In genomic region chr1:161539731-161540561, GRCh38 we compare ENCODE assay signal across 8 cellular contexts. TPM values are rescaled to one million over a fixed set of nuclear protein-coding genes. Genes with fewer than 3 reads are reported as not detected.
DNase-seq lines count a peak whose midpoint lies in the region; ATAC-seq, FAIRE-seq and TF ChIP-seq lines count a peak whose summit lies in the region.
"Not testable (repeated sequence)": the region's sequence is repeated elsewhere in the genome, so short reads cannot be mapped to it uniquely, and the experiment has no call there.

No MANE protein-coding gene starts in this region.

- H3K4me1 ChIP-seq in mammary epithelial cell (ENCODE audit: insufficient read depth, low read length): not testable (repeated sequence)

- H3K9me3 ChIP-seq in mammary epithelial cell (replicated peaks; ENCODE audit: insufficient read depth, low read length): not testable (repeated sequence)

- peak overlapping the region; percentile 53 for H3K4me2 ChIP-seq in mammary epithelial cell (ENCODE audit: insufficient read depth, low read depth, low read length)

- POLR2A ChIA-PET in WTC11 (lab: Charles Lee): interaction anchor here (1.0 kb wide), 1 partner anchor 72 kb away, joined by 3 read pairs; no protein-coding TSS in a partner anchor

- peaks cover 13% of the 10 kb centered on the region for H3K4me1 Mint-ChIP-seq in WTC11

- H2AFZ ChIP-seq in mammary epithelial cell (ENCODE audit: low read depth, low read length): peak overlapping the region; percentile 89

- in situ Hi-C loops in mammary epithelial cell (cut with MboI; ENCODE audit: low sequenced_read_pairs in 2 of 2): loop anchor here in 1 of 2 donors (25.0 kb wide), 1 partner anchor 197 kb away; the partner anchor contains the start of gene DUSP12

- peaks cover 20% of the 10 kb centered on the region for H3K36me3 Mint-ChIP-seq in WTC11

- not testable (repeated sequence) for H3K36me3 ChIP-seq in mammary epithelial cell (ENCODE audit: insufficient read depth, low read length)

- not testable (repeated sequence) for TF ChIP-seq CTCF in WTC11 (IDR thresholded peaks at IDR 0.05); mammary epithelial cell (conservative IDR thresholded peaks at IDR 0.05 in 1 of 2, IDR thresholded peaks at IDR 0.05 in 1 of 2; ENCODE audit: extremely low read depth in 1 of 2, insufficient read depth in 1 of 2, low read depth in 1 of 2, low read length in 2 of 2)

- dilution Hi-C loops in mammary epithelial cell (cut with HindIII; ENCODE audit: low sequenced_read_pairs): not testable (repeated sequence)

- H3K4me3 Mint-ChIP-seq in WTC11: peak overlapping the region; percentile 92

- ATAC-seq in GM18519 (IDR thresholded peaks at IDR 0.05; ENCODE audit: low FRiP score, unreplicated experiment): peak; percentile 41
- ATAC-seq in HG03060 (IDR thresholded peaks at IDR 0.05; ENCODE audit: low read depth, unreplicated experiment): peak; percentile 36
- ATAC-seq in WTC11: peak; percentile 90

- peak; percentile 70 for DNase-seq in NCI-H2171 (lab: John Stamatoyannopoulos, UW)
- DNase-seq in WTC11 (ENCODE audit: low spot score): peak; percentile 90
- peak; percentile 89 for DNase-seq in mammary epithelial cell
- DNase-seq in iPS-NIHi7 (ENCODE audit: extremely low spot score): peak; percentile 77

- TSS peak; percentile 100 for BruUV-seq in mammary epithelial cell (replicated peaks; lab: Mats Ljungman, UMichigan)

- H3K79me2 ChIP-seq in mammary epithelial cell (ENCODE audit: insufficient read depth, low read length): not testable (repeated sequence)

- H3K27me3 ChIP-seq in mammary epithelial cell (ENCODE audit: insufficient read depth, low read length): not testable (repeated sequence)

- FAIRE-seq in A204.1 (lab: Jason Lieb, UNC): peak; percentile 96

- H3K27ac Mint-ChIP-seq in WTC11: peak overlapping the region; percentile 63

- intact Hi-C loops in mammary epithelial cell (cut with micrococcal nuclease): loop anchor here (1.0 to 10.0 kb wide), 2 partner anchors 9 to 205 kb away; partner anchors contain the start of gene DUSP12

- 5% methylated on average over 37 of the region's 40 CpGs for WGBS in mammary epithelial cell (ENCODE audit: low coverage, missing lambda C conversion rate)

- peak overlapping the region; percentile 63 for H3K9ac ChIP-seq in mammary epithelial cell (ENCODE audit: insufficient read depth, low read length)

- H4K20me1 ChIP-seq in mammary epithelial cell (ENCODE audit: insufficient read depth, low read length): not testable (repeated sequence)

- H3K27ac ChIP-seq in mammary epithelial cell (ENCODE audit: insufficient read depth, low read depth, low read length) (peak overlapping the region; percentile 63), skin epidermis (peak overlapping the region in 18 of 21 experiments; percentile 38 to 86 (median 68))

- H3K4me3 ChIP-seq in mammary epithelial cell (replicated peaks in 1 of 3; ENCODE audit: insufficient read depth in 1 of 3, low read depth in 2 of 3, low read length in 3 of 3): peak overlapping the region; percentile 56 to 65 (median 62)
- peak overlapping the region; percentile 23 to 43 (median 34) for H3K4me3 ChIP-seq in skin epidermis

- peaks cover 23% of the 10 kb centered on the region for H3K9me3 Mint-ChIP-seq in WTC11

- CTCF ChIA-PET in WTC11 (lab: Charles Lee): interaction anchor here (1.2 kb wide), 1 partner anchor 67 kb away, joined by 3 read pairs; no protein-coding TSS in a partner anchor
- CTCF ChIA-PET in mammary epithelial cell (lab: Charles Lee; ENCODE audit: low non-redundant PET): not testable (repeated sequence)

- H3K27me3 Mint-ChIP-seq in WTC11 (ENCODE audit: low read depth): peaks cover 20% of the 10 kb centered on the region

TF ChIP-seq in WTC11, 78 proteins besides CTCF, POLR2A, EP300 and RAD21:
- TF ChIP-seq CREM (CRISPR knock-in tag; IDR thresholded peaks at IDR 0.05) (peak; percentile 51; the same call in 1 of the 2 replicates), ZNF396 (CRISPR knock-in tag; IDR thresholded peaks at IDR 0.05; ENCODE audit: borderline replicate concordance) (peak; percentile 34; the same call in 1 of the 2 replicates), SP1 (CRISPR knock-in tag; conservative IDR thresholded peaks at IDR 0.05) (peak; percentile 60; the same call in 1 of the 2 replicates), TEAD1 (CRISPR knock-in tag; IDR thresholded peaks at IDR 0.05) (0 out of 2 replicates have a peak, but pooled peaks have one; percentile 54), HMGXB4 (CRISPR knock-in tag; IDR thresholded peaks at IDR 0.05) (peak; percentile 98), GABPB1 (CRISPR knock-in tag; IDR thresholded peaks at IDR 0.05) (peak; percentile 41; the same call in 1 of the 2 replicates), ETV6 (CRISPR knock-in tag; IDR thresholded peaks at IDR 0.05) (peak; percentile 66; the same call in 1 of the 2 replicates), FOXP4 (CRISPR knock-in tag; IDR thresholded peaks at IDR 0.05) (0 out of 2 replicates have a peak, but pooled peaks have one; percentile 25), ZNF232 (CRISPR knock-in tag; IDR thresholded peaks at IDR 0.05) (peak; percentile 69; the same call in 1 of the 2 replicates), MAX (CRISPR knock-in tag; IDR thresholded peaks at IDR 0.05) (peak; percentile 56; the same call in 1 of the 2 replicates), FOXP1 (CRISPR knock-in tag; IDR thresholded peaks at IDR 0.05; ENCODE audit: borderline replicate concordance) (0 out of 2 replicates have a peak, but pooled peaks have one; percentile 30)

RNA-seq across cellular contexts. Expression of gene FCGR3A, which starts 9.7 kb away (rescaled TPM):
- total RNA-seq in WTC11 (2021) (0.11 to 0.32 TPM (median 0.11 TPM) in 3 replicates), mammary epithelial cell (not detected)
- polyA plus RNA-seq in mammary epithelial cell: not detected
- polyA minus RNA-seq in mammary epithelial cell: not detected

RNA-seq across cellular contexts. Expression of gene HSPA6, which starts 15.6 kb away (rescaled TPM):
- total RNA-seq in WTC11 (2021) (0.16 to 0.22 TPM in 2 of 3 replicates, not detected in the other), mammary epithelial cell (under 1 TPM; 0.33 to 0.82 TPM)
- 0.79 TPM for polyA plus RNA-seq in mammary epithelial cell
- polyA minus RNA-seq in mammary epithelial cell: not detected

RNA-seq across cellular contexts. Expression of gene FCGR2A, which starts 34.7 kb away (rescaled TPM):
- total RNA-seq in WTC11 (2021): 0.74 to 1.1 TPM (median 0.80 TPM) in 3 replicates
- total RNA-seq in mammary epithelial cell: not detected
- 0.08 TPM for polyA plus RNA-seq in mammary epithelial cell
- not detected for polyA minus RNA-seq in mammary epithelial cell

Comparison
In these comparisons a context has a peak if more than half of its experiments do, and no peak if none do; other contexts are left out.
1. Peak in every context shown above with its lines: DNase-seq, ATAC-seq, H3K4me3 ChIP-seq and H3K27ac ChIP-seq.
2. ATAC-seq: peak in every context shown above with its lines; median percentile 90 in WTC11; 41 in GM18519; 36 in HG03060.